In the genomic region with DNA sequence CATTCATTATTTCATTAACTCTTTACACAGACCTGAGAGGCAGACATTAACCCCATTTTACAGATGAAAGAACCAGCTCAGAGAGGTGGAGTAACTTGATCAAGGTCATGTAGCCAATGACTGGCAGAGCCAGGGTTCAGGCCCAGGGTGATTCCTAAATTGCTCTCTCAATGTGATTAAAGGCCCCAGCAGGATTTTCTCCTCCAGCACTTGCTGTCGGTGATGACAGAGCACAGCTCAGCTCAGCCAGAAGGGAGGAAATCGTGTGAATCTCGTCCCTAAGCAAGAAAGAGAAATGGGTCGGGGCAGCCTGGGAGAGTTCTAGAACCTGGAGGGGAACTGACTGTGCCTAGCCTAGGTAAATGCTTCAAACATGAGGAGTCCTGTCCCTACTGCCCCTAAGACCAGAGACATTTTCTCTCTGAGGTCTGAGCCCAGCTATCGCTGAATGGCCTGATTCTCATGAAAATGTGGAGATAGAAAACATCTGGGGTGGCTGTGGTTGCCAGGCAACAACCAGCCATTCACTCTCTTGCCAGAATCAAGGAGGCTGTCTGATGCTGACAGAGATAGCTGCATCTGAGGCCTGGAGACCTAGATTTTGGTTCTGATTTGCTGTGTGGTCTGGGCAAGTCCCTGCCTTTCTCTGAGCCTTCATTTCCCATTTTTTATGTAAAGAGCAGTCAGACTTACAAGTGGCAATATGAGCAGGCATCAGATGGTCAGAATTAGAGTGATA, we compare ENCODE assay signal across 10 cellular contexts. TPM values are rescaled to one million over a fixed set of nuclear protein-coding genes. Genes with fewer than 3 reads are reported as not detected.
A peak's percentile ranks its signal among the peaks of the same experiment; 100 is the strongest.
DNase-seq lines count a peak whose midpoint lies in the region; ATAC-seq and TF ChIP-seq lines count a peak whose summit lies in the region.
"Had no signal": no experiment of that assay in that cellular context is flagged by ENCODE, and none has a peak within 500 bp of the region (broad histone marks: within the 10 kb centered on the region; RNA-seq: fewer than 3 reads in every experiment).

No MANE protein-coding gene starts in this region.

- H3K4me3 Mint-ChIP-seq in T-cell, result no peak overlapping the region

- peaks cover 33% of the 10 kb centered on the region for H3K4me1 ChIP-seq in effector memory CD4-positive, alpha-beta T cell (ENCODE audit: control insufficient read depth, insufficient read depth, low read length, poor library complexity, severe bottlenecking)

- no peaks in the 10 kb centered on the region for H3K27me3 Mint-ChIP-seq in T-cell

- peak overlapping the region; percentile 70 to 80 for H3K27ac Mint-ChIP-seq in T-cell

- peak overlapping the region; percentile 84 for H3K27ac ChIP-seq in effector memory CD4-positive, alpha-beta T cell (ENCODE audit: insufficient read depth, low read length, poor library complexity, severe bottlenecking)
- H3K27ac ChIP-seq: right lobe of liver, SK-N-MC had no signal

- H3K9me3 ChIP-seq in effector memory CD4-positive, alpha-beta T cell (ENCODE audit: control insufficient read depth, low read length), result no peaks in the 10 kb centered on the region
- H3K9me3 ChIP-seq: right lobe of liver had no signal

- no peaks in the 10 kb centered on the region for H3K27me3 ChIP-seq in effector memory CD4-positive, alpha-beta T cell (replicated peaks; ENCODE audit: control insufficient read depth, insufficient read depth, low read length, poor library complexity, severe bottlenecking)
- H3K27me3 ChIP-seq: right lobe of liver had no signal

- no peaks in the 10 kb centered on the region for H3K36me3 Mint-ChIP-seq in T-cell

- peak in 2 of 4 experiments; percentile 21 to 67 for ATAC-seq in T-cell (replicated peaks in 1 of 4)
- ATAC-seq in GM21447 (IDR thresholded peaks at IDR 0.05; ENCODE audit: unreplicated experiment), result no peak
- ATAC-seq: right lobe of liver had no signal

- peaks cover 26 to 51% (median 42%) of the 10 kb centered on the region in 3 donors for H3K4me1 Mint-ChIP-seq in T-cell

- DNase-seq in GM13976 (ENCODE audit: low spot score), result peak; percentile 52
- peak in 22 of 34 experiments; percentile 9 to 51 (median 30) for DNase-seq in T-cell
- DNase-seq in effector memory CD4-positive, alpha-beta T cell, result peak; percentile 65 to 69 (median 69)
- peak; percentile 52 for DNase-seq in putamen (ENCODE audit: low spot score)
- no peak for DNase-seq in H4 (ENCODE audit: low spot score)
- DNase-seq in NCI-H146 treated with DMSO at 0.1 percent for 48 hours (lab: John Stamatoyannopoulos, UW; ENCODE audit: unreplicated experiment), result no peak
- DNase-seq: NCI-H1048, right lobe of liver had no signal

- no peaks in the 10 kb centered on the region for H3K36me3 ChIP-seq in effector memory CD4-positive, alpha-beta T cell (ENCODE audit: control insufficient read depth, insufficient read depth, low read length)
- H3K36me3 ChIP-seq: right lobe of liver had no signal

- in situ Hi-C loops in GM13976 (cut with MboI; ENCODE audit: low sequenced_read_pairs, unreplicated experiment), result no loop called here

- CTCF ChIA-PET in T-cell (lab: Charles Lee), result no interaction called here

- no peak overlapping the region for H3K4me3 ChIP-seq in effector memory CD4-positive, alpha-beta T cell (ENCODE audit: insufficient read depth, low read depth, low read length, poor library complexity, severe bottlenecking)
- H3K4me3 ChIP-seq: right lobe of liver, SK-N-MC had no signal

- no peaks in the 10 kb centered on the region for H3K9me3 Mint-ChIP-seq in T-cell

- POLR2A ChIA-PET in T-cell (lab: Charles Lee), result no interaction called here

- TF ChIP-seq CTCF in GM13976 (IDR thresholded peaks at IDR 0.05; ENCODE audit: borderline replicate concordance, control extremely low read depth, extremely low read depth, insufficient read depth, missing control alignments), result no peak

RNA-seq across cellular contexts. Expression of a gene that starts 19.6 kb away (rescaled TPM):
- 10 to 100 TPM; 28.7 to 44.8 (median 30.3) TPM for total RNA-seq in T-cell
- total RNA-seq in H4 (2014; rRNA removed; shearing (Covaris generic)), result 7.5 and 9.7 TPM in 2 replicates

RNA-seq across cellular contexts. Expression of a gene that starts 52.4 kb away (rescaled TPM):
- total RNA-seq in T-cell, result 10 to 100 TPM; 57.2 to 92.9 (median 81.9) TPM
- total RNA-seq in H4 (2014; rRNA removed; shearing (Covaris generic)), result 178 and 192 TPM in 2 replicates

Comparison
In these comparisons a context has a peak if more than half of its experiments do, and no peak if none do; other contexts are left out.
1. DNase-seq: peak in GM13976 (single experiment), T-cell (22 of 34), effector memory CD4-positive, alpha-beta T cell (3 of 3) and putamen (single experiment); none in H4 (single experiment) and NCI-H146 treated with DMSO at 0.1 percent for 48 hours (single experiment).